In genomic region chr5:4737868-4738267, GRCh38 we compare ENCODE assay signal across 24 cellular contexts.
"Had no signal": no experiment of that assay in that cellular context is flagged by ENCODE, and none has a peak within 500 bp of the region (broad histone marks: within the 10 kb centered on the region; RNA-seq: fewer than 3 reads in every experiment).

No MANE protein-coding gene starts in this region.

- H3K4me3 Mint-ChIP-seq: activated CD4-positive, alpha-beta T cell treated with anti-CD3 and anti-CD28 coated beads for 36 hours; activated CD8-positive, alpha-beta memory T cell treated with anti-CD3 and anti-CD28 coated beads, Interleukin-2, amount 10 ng/mL, durations not matched to agents 7 days and 5 days; activated CD8-positive, alpha-beta T cell treated with anti-CD3 and anti-CD28 coated beads, Interleukin-2, amount 10 ng/mL, durations not matched to agents 7 days and 5 days; activated naive CD8-positive, alpha-beta T cell; central memory CD8-positive, alpha-beta T cell; dendritic cell treated with granulocyte-macrophage colony-stimulating factor and Interleukin-4, amounts not matched to agents 40 ng/mL and 50 ng/mL, for 4 days; endodermal cell; memory B cell; natural killer cell treated with Interleukin-12 subunit alpha and Interleukin-12 subunit beta and Interleukin-15 and Interleukin-18, amount 100 ng/mL, for 72 hours had no signal

- H3K27me3 Mint-ChIP-seq: activated CD4-positive, alpha-beta T cell treated with anti-CD3 and anti-CD28 coated beads for 36 hours; activated CD8-positive, alpha-beta memory T cell treated with anti-CD3 and anti-CD28 coated beads, Interleukin-2, amount 10 ng/mL, durations not matched to agents 7 days and 5 days; activated naive CD8-positive, alpha-beta T cell; central memory CD8-positive, alpha-beta T cell; dendritic cell treated with granulocyte-macrophage colony-stimulating factor and Interleukin-4, amounts not matched to agents 40 ng/mL and 50 ng/mL, for 4 days; memory B cell; natural killer cell treated with Interleukin-12 subunit alpha and Interleukin-12 subunit beta and Interleukin-15 and Interleukin-18, amount 100 ng/mL, for 72 hours had no signal

- H3K27ac Mint-ChIP-seq: activated CD4-positive, alpha-beta T cell treated with anti-CD3 and anti-CD28 coated beads for 36 hours; activated CD8-positive, alpha-beta memory T cell treated with anti-CD3 and anti-CD28 coated beads, Interleukin-2, amount 10 ng/mL, durations not matched to agents 7 days and 5 days; activated CD8-positive, alpha-beta T cell treated with anti-CD3 and anti-CD28 coated beads, Interleukin-2, amount 10 ng/mL, durations not matched to agents 7 days and 5 days; activated naive CD8-positive, alpha-beta T cell; dendritic cell treated with granulocyte-macrophage colony-stimulating factor and Interleukin-4, amounts not matched to agents 40 ng/mL and 50 ng/mL, for 4 days; endodermal cell; memory B cell; natural killer cell treated with Interleukin-12 subunit alpha and Interleukin-12 subunit beta and Interleukin-15 and Interleukin-18, amount 100 ng/mL, for 72 hours had no signal

- H3K9me3 Mint-ChIP-seq: endodermal cell had no signal

- H3K36me3 Mint-ChIP-seq: activated CD8-positive, alpha-beta memory T cell treated with anti-CD3 and anti-CD28 coated beads, Interleukin-2, amount 10 ng/mL, durations not matched to agents 7 days and 5 days; activated naive CD8-positive, alpha-beta T cell; memory B cell had no signal

- ATAC-seq: activated CD4-positive, alpha-beta T cell treated with anti-CD3 and anti-CD28 coated beads for 36 hours; activated CD8-positive, alpha-beta memory T cell treated with anti-CD3 and anti-CD28 coated beads, Interleukin-2, amount 10 ng/mL, durations not matched to agents 7 days and 5 days; activated CD8-positive, alpha-beta T cell treated with anti-CD3 and anti-CD28 coated beads, Interleukin-2, amount 10 ng/mL, durations not matched to agents 7 days and 5 days; esophagus mucosa; left cardiac atrium; natural killer cell treated with Interleukin-12 subunit alpha and Interleukin-12 subunit beta and Interleukin-15 and Interleukin-18, amount 100 ng/mL, for 72 hours; right cardiac atrium had no signal

- DNase-seq: activated CD4-positive, alpha-beta T cell treated with anti-CD3 and anti-CD28 coated beads for 36 hours; activated CD4-positive, CD25-positive, alpha-beta regulatory T cell; activated CD8-positive, alpha-beta memory T cell treated with anti-CD3 and anti-CD28 coated beads, Interleukin-2, amount 10 ng/mL, durations not matched to agents 7 days and 5 days; activated CD8-positive, alpha-beta T cell treated with anti-CD3 and anti-CD28 coated beads, Interleukin-2, amount 10 ng/mL, durations not matched to agents 7 days and 5 days; activated effector memory CD4-positive, alpha-beta T cell treated with Interleukin-2 at 50 U/mL for 16 hours; activated naive CD4-positive, alpha-beta T cell treated with Interleukin-2 at 50 U/mL for 16 hours; activated T-cell treated with anti-CD3 and anti-CD28 coated beads, Interleukin-2, amount 50 U/mL, for 48 hours; anterior cingulate cortex; endodermal cell; foreskin fibroblast; head of caudate nucleus; hippocampal formation; left cardiac atrium; posterior cingulate gyrus; right cardiac atrium; stimulated activated naive CD4-positive, alpha-beta T cell treated with Interleukin-2 at 50 U/mL for 16 hours; trophoblast cell; uterus had no signal

- H3K4me1 Mint-ChIP-seq: activated CD4-positive, alpha-beta T cell treated with anti-CD3 and anti-CD28 coated beads for 36 hours; activated CD8-positive, alpha-beta memory T cell treated with anti-CD3 and anti-CD28 coated beads, Interleukin-2, amount 10 ng/mL, durations not matched to agents 7 days and 5 days; central memory CD8-positive, alpha-beta T cell; endodermal cell; memory B cell had no signal
